17 cellular contexts compared by ENCODE assay signal in genomic region chr12:10558291-10558690, GRCh38. TPM values are rescaled to one million over a fixed set of nuclear protein-coding genes. Genes with fewer than 3 reads are reported as not detected.
"Had no signal": no experiment of that assay in that cellular context is flagged by ENCODE, and none has a peak within 500 bp of the region (broad histone marks: within the 10 kb centered on the region; RNA-seq: fewer than 3 reads in every experiment).

No MANE protein-coding gene starts in this region.

- ATAC-seq: gastrocnemius medialis, heart left ventricle, left cardiac atrium had no signal

- H3K4me1 ChIP-seq: ascending aorta, breast epithelium, gastrocnemius medialis, heart left ventricle, parathyroid adenoma, tibial nerve, uterus had no signal

- H3K4me3 Mint-ChIP-seq: activated B cell treated with CpG ODN at 0.5 μM for 24 hours; activated CD4-positive, alpha-beta T cell treated with anti-CD3 and anti-CD28 coated beads, Interleukin-2, amount 10 ng/mL, durations not matched to agents 24 days and 14 days; naive B cell; T-helper 2 cell treated with Interferon-gamma antibody and Interleukin-4, amounts not matched to agents 5 μg/mL and 100 μg/mL, for 36 hours had no signal

- H3K27ac Mint-ChIP-seq: activated B cell treated with CpG ODN at 0.5 μM for 24 hours; activated CD4-positive, alpha-beta T cell treated with anti-CD3 and anti-CD28 coated beads, Interleukin-2, amount 10 ng/mL, durations not matched to agents 24 days and 14 days; naive B cell; T-helper 2 cell treated with Interferon-gamma antibody and Interleukin-4, amounts not matched to agents 5 μg/mL and 100 μg/mL, for 36 hours had no signal

- H3K9me3 ChIP-seq: ascending aorta, breast epithelium, gastrocnemius medialis, heart left ventricle, neutrophil, tibial nerve, uterus had no signal

- H3K9me3 Mint-ChIP-seq: activated B cell treated with CpG ODN at 0.5 μM for 24 hours; naive B cell; T-helper 2 cell treated with Interferon-gamma antibody and Interleukin-4, amounts not matched to agents 5 μg/mL and 100 μg/mL, for 36 hours had no signal

- H3K36me3 Mint-ChIP-seq: naive B cell had no signal

- H3K27ac ChIP-seq: ascending aorta, breast epithelium, gastrocnemius medialis, neutrophil, parathyroid adenoma, tibial nerve, uterus had no signal

- H3K36me3 ChIP-seq: ascending aorta, breast epithelium, gastrocnemius medialis, heart left ventricle, neutrophil, tibial nerve, uterus had no signal

- H3K4me3 ChIP-seq: ascending aorta, breast epithelium, gastrocnemius medialis, lung, tibial nerve, uterus had no signal

- H3K9ac ChIP-seq: parathyroid adenoma had no signal

- DNase-seq: activated B cell treated with CpG ODN at 0.5 μM for 24 hours; activated CD4-positive, alpha-beta T cell treated with anti-CD3 and anti-CD28 coated beads, Interleukin-2, amount 10 ng/mL, durations not matched to agents 24 days and 14 days; activated gamma-delta T cell treated with Interleukin-2 at 50 U/mL for 16 hours; gastrocnemius medialis; heart left ventricle; left cardiac atrium; naive B cell; stimulated activated CD4-positive, alpha-beta T cell treated with anti-CD3 and anti-CD28 coated beads, Interleukin-12 subunit alpha, Interleukin-12 subunit beta, amount 100 ng/mL, for 4 hours; stimulated activated CD4-positive, alpha-beta T cell treated with anti-CD3 and anti-CD28 coated beads, Interleukin-2, amount 100 ng/mL, for 24 hours; uterus had no signal

- H3K4me1 Mint-ChIP-seq: activated B cell treated with CpG ODN at 0.5 μM for 24 hours; activated CD4-positive, alpha-beta T cell treated with anti-CD3 and anti-CD28 coated beads, Interleukin-2, amount 10 ng/mL, durations not matched to agents 24 days and 14 days; naive B cell had no signal

- H3K27me3 ChIP-seq: ascending aorta, breast epithelium, gastrocnemius medialis, neutrophil, tibial nerve had no signal

- H3K79me2 ChIP-seq: parathyroid adenoma had no signal

RNA-seq across cellular contexts. Expression of gene EIF2S3B, which starts 52.6 kb away (rescaled TPM):
- total RNA-seq: ascending aorta had no signal
